Comparison of ENCODE assay signal across 9 cellular contexts in genomic region chr7:25857376-25858067, GRCh38.
DNase-seq lines count a peak whose midpoint lies in the region; ATAC-seq and TF ChIP-seq lines count a peak whose summit lies in the region.
"Had no signal": no experiment of that assay in that cellular context is flagged by ENCODE, and none has a peak within 500 bp of the region (broad histone marks: within the 10 kb centered on the region; RNA-seq: fewer than 3 reads in every experiment).

No MANE protein-coding gene starts in this region.

- no peaks in the 10 kb centered on the region for H3K36me3 ChIP-seq in esophagus squamous epithelium
- H3K36me3 ChIP-seq: BLaER1 treated with 17β-estradiol and CSF1 and Interleukin-3, amounts not matched to agents 10 nM and 100 nM had no signal

- peaks cover 0 to 12% (median 6%) of the 10 kb centered on the region in 3 donors for H3K9me3 ChIP-seq in esophagus squamous epithelium

- H3K27ac Mint-ChIP-seq in activated CD8-positive, alpha-beta memory T cell treated with anti-CD3 and anti-CD28 coated beads, Interleukin-2, amount 10 ng/mL, durations not matched to agents 7 days and 5 days, result no peak overlapping the region

- no peaks in the 10 kb centered on the region for H3K9me3 Mint-ChIP-seq in activated CD8-positive, alpha-beta memory T cell treated with anti-CD3 and anti-CD28 coated beads, Interleukin-2, amount 10 ng/mL, durations not matched to agents 7 days and 5 days (ENCODE audit: low read depth)

- no peak for TF ChIP-seq POLR2A in esophagus squamous epithelium (IDR thresholded peaks at IDR 0.05)

- no peak for TF ChIP-seq CTCF in esophagus squamous epithelium (IDR thresholded peaks at IDR 0.05)

- H3K27ac ChIP-seq in esophagus squamous epithelium, result peak overlapping the region in 3 of 4 donors; percentile 46 to 92 (median 88)
- H3K27ac ChIP-seq in skin epidermis, result peak overlapping the region in 13 of 21 experiments; percentile 4 to 88 (median 47)
- H3K27ac ChIP-seq: BLaER1 treated with 17β-estradiol and CSF1 and Interleukin-3, amounts not matched to agents 10 nM and 100 nM had no signal

- H3K36me3 Mint-ChIP-seq in activated CD8-positive, alpha-beta memory T cell treated with anti-CD3 and anti-CD28 coated beads, Interleukin-2, amount 10 ng/mL, durations not matched to agents 7 days and 5 days, result peaks cover 12% of the 10 kb centered on the region

- no peak overlapping the region for H3K4me3 Mint-ChIP-seq in activated CD8-positive, alpha-beta memory T cell treated with anti-CD3 and anti-CD28 coated beads, Interleukin-2, amount 10 ng/mL, durations not matched to agents 7 days and 5 days

- CTCF ChIA-PET in activated CD8-positive, alpha-beta memory T cell treated with anti-CD3 and anti-CD28 coated beads, Interleukin-2, amount 10 ng/mL, durations not matched to agents 7 days and 5 days (lab: Charles Lee), result interaction anchor here (2.2 kb wide), 1 partner anchor 1304 kb away, joined by 6 read pairs; no protein-coding TSS in a partner anchor

- H3K27me3 Mint-ChIP-seq in activated CD8-positive, alpha-beta memory T cell treated with anti-CD3 and anti-CD28 coated beads, Interleukin-2, amount 10 ng/mL, durations not matched to agents 7 days and 5 days, result peaks cover 37% of the 10 kb centered on the region

- DNase-seq in NCI-H2081 (lab: John Stamatoyannopoulos, UW) (peak; percentile 19 to 58), NCI-H2081 treated with DMSO at 0.1 percent for 48 hours (lab: John Stamatoyannopoulos, UW) (no peak), NCI-H526 (lab: John Stamatoyannopoulos, UW) (peak; percentile 89 to 91), esophagus squamous epithelium (lab: John Stamatoyannopoulos, UW) (no peak)
- DNase-seq in activated effector memory CD4-positive, alpha-beta T cell treated with Interleukin-2 at 50 U/mL for 16 hours, result no peak
- DNase-seq in activated CD8-positive, alpha-beta memory T cell treated with anti-CD3 and anti-CD28 coated beads, Interleukin-2, amount 10 ng/mL, durations not matched to agents 7 days and 5 days, result no peak

- intact Hi-C loops in esophagus squamous epithelium (cut with DNase I), result loop anchor here (10.0 kb wide), 2 partner anchors 603 to 1307 kb away; partner anchors contain the start of gene HOXA9

- H3K4me3 ChIP-seq in esophagus squamous epithelium, result peak overlapping the region; percentile 19 to 68 (median 50)
- H3K4me3 ChIP-seq in skin epidermis, result peak overlapping the region; percentile 18 to 45 (median 35)
- H3K4me3 ChIP-seq: BLaER1 treated with 17β-estradiol and CSF1 and Interleukin-3, amounts not matched to agents 10 nM and 100 nM had no signal

- H3K27me3 ChIP-seq in esophagus squamous epithelium, result peaks cover 35 to 100% (median 70%) of the 10 kb centered on the region in 4 donors

- no peak for ATAC-seq in HG02678 (IDR thresholded peaks at IDR 0.05; ENCODE audit: unreplicated experiment)
- no peak for ATAC-seq in activated CD8-positive, alpha-beta memory T cell treated with anti-CD3 and anti-CD28 coated beads, Interleukin-2, amount 10 ng/mL, durations not matched to agents 7 days and 5 days

- WGBS in esophagus squamous epithelium, 2 donors, result 22 to 31% methylated on average over 18 to 20 of the region's 21 CpGs

- H3K4me1 Mint-ChIP-seq in activated CD8-positive, alpha-beta memory T cell treated with anti-CD3 and anti-CD28 coated beads, Interleukin-2, amount 10 ng/mL, durations not matched to agents 7 days and 5 days, result peaks cover 54% of the 10 kb centered on the region

- peaks cover 9 to 69% (median 12%) of the 10 kb centered on the region in 3 donors for H3K4me1 ChIP-seq in esophagus squamous epithelium

Comparison
In these comparisons a context has a peak if more than half of its experiments do, and no peak if none do; other contexts are left out.
1. DNase-seq: peak in NCI-H2081 (2 of 2) and NCI-H526 (2 of 2); none in NCI-H2081 treated with DMSO at 0.1 percent for 48 hours (single experiment), esophagus squamous epithelium (single experiment), activated effector memory CD4-positive, alpha-beta T cell treated with Interleukin-2 at 50 U/mL for 16 hours (single experiment) and activated CD8-positive, alpha-beta memory T cell treated with anti-CD3 and anti-CD28 coated beads, Interleukin-2, amount 10 ng/mL, durations not matched to agents 7 days and 5 days (single experiment).